1 cellular context compared by ENCODE assay signal in the genomic region with DNA sequence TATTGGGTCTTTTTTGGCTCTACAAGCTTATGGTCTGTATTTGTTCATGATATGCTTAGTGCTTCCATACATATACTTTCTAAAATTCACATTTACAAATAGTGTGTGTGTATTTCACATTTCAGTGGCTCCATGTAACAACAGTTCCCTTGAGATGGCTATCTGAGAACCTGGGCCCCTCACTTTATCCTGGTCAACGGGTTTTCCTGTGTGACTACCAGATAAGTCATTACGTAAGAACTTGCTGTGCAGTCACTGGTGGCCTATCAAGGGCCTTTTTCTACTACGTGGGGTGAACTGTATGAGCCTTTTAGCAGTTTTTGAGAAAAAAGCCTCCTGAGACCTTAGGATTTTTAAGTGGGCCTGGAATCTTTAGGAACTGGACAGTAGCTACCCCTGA.
TF ChIP-seq lines count a peak whose summit lies in the region.

No MANE protein-coding gene starts in this region.

TF ChIP-seq in SK-N-SH treated with all-trans-retinoic acid at 6 μM for 48 hours, 23 proteins besides CTCF, POLR2A, EP300 and RAD21 (continued from another document):
- no peak for TF ChIP-seq TSHZ2 (CRISPR knock-in tag; IDR thresholded peaks at IDR 0.05)
- no peak for TF ChIP-seq CSDC2 (CRISPR knock-in tag; IDR thresholded peaks at IDR 0.05)
- TF ChIP-seq, protein P1, sequence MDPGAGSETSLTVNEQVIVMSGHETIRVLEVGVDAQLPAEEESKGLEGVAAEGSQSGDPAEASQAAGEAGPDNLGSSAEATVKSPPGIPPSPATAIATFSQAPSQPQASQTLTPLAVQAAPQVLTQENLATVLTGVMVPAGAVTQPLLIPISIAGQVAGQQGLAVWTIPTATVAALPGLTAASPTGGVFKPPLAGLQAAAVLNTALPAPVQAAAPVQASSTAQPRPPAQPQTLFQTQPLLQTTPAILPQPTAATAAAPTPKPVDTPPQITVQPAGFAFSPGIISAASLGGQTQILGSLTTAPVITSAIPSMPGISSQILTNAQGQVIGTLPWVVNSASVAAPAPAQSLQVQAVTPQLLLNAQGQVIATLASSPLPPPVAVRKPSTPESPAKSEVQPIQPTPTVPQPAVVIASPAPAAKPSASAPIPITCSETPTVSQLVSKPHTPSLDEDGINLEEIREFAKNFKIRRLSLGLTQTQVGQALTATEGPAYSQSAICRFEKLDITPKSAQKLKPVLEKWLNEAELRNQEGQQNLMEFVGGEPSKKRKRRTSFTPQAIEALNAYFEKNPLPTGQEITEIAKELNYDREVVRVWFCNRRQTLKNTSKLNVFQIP (CRISPR knock-in tag; IDR thresholded peaks at IDR 0.05; ENCODE audit: borderline replicate concordance, low read depth), result no peak
- no peak for TF ChIP-seq ARNTL (CRISPR knock-in tag; IDR thresholded peaks at IDR 0.05; ENCODE audit: borderline replicate concordance, low read depth)
- TF ChIP-seq ZFP3 (CRISPR knock-in tag; IDR thresholded peaks at IDR 0.05), result no peak
- TF ChIP-seq CREB5 (CRISPR knock-in tag; IDR thresholded peaks at IDR 0.05; ENCODE audit: low read depth), result no peak
- no peak for TF ChIP-seq ZNF70 (CRISPR knock-in tag; IDR thresholded peaks at IDR 0.05)
- TF ChIP-seq ISL1 (CRISPR knock-in tag; IDR thresholded peaks at IDR 0.05), result no peak
- TF ChIP-seq GLIS3 (CRISPR knock-in tag; IDR thresholded peaks at IDR 0.05), result no peak
- TF ChIP-seq ZFP30 (CRISPR knock-in tag; IDR thresholded peaks at IDR 0.05), result no peak
- no peak for TF ChIP-seq PATZ1 (CRISPR knock-in tag; IDR thresholded peaks at IDR 0.05; ENCODE audit: borderline replicate concordance)
- no peak for TF ChIP-seq RARB (CRISPR knock-in tag; IDR thresholded peaks at IDR 0.05)
- no peak for TF ChIP-seq CSRNP3 (CRISPR knock-in tag; IDR thresholded peaks at IDR 0.05)
- TF ChIP-seq ZNF8 (CRISPR knock-in tag; IDR thresholded peaks at IDR 0.05), result no peak
- no peak for TF ChIP-seq ESRRG (CRISPR knock-in tag; IDR thresholded peaks at IDR 0.05)
- TF ChIP-seq SNAI2 (CRISPR knock-in tag; IDR thresholded peaks at IDR 0.05), result no peak
